1 cellular context compared by ENCODE assay signal in the genomic region with DNA sequence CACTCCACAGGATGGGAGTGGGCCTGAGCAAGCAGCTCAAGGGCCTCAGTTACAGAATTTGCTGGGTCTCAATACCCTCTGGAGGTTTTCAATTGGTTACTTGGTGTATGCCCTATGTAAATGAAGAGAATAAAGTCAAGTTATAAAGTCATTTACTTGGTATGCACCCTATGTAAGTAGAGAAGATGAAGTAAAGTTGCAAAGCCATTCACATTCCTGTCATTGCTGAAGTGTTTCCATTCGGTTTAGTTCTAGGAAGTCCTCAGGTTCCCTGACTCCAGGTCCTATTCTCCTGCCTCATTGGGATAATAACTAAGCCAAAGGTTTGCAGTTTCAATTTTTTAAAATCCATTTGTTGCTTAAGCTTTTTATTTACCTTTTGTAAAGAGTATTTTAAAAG.
TF ChIP-seq lines count a peak whose summit lies in the region.

No MANE protein-coding gene starts in this region.

TF ChIP-seq in SK-N-SH, 30 proteins besides CTCF, POLR2A, EP300 and RAD21 (continued from another document):
- TF ChIP-seq, protein P1, sequence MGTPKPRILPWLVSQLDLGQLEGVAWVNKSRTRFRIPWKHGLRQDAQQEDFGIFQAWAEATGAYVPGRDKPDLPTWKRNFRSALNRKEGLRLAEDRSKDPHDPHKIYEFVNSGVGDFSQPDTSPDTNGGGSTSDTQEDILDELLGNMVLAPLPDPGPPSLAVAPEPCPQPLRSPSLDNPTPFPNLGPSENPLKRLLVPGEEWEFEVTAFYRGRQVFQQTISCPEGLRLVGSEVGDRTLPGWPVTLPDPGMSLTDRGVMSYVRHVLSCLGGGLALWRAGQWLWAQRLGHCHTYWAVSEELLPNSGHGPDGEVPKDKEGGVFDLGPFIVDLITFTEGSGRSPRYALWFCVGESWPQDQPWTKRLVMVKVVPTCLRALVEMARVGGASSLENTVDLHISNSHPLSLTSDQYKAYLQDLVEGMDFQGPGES (IDR thresholded peaks at IDR 0.05; ENCODE audit: low read depth, low read length) = no peak
- TF ChIP-seq TEAD4 (IDR thresholded peaks at IDR 0.05; ENCODE audit: borderline replicate concordance, insufficient read depth) (no peak), MXI1 (IDR thresholded peaks at IDR 0.05; ENCODE audit: low read depth, low read length) (no peak), SMC3 (IDR thresholded peaks at IDR 0.05; ENCODE audit: low read depth, low read length) (no peak), TAF1 (IDR thresholded peaks at IDR 0.05; ENCODE audit: borderline replicate concordance, low read depth, low read length) (no peak)
- TF ChIP-seq, protein P2, sequence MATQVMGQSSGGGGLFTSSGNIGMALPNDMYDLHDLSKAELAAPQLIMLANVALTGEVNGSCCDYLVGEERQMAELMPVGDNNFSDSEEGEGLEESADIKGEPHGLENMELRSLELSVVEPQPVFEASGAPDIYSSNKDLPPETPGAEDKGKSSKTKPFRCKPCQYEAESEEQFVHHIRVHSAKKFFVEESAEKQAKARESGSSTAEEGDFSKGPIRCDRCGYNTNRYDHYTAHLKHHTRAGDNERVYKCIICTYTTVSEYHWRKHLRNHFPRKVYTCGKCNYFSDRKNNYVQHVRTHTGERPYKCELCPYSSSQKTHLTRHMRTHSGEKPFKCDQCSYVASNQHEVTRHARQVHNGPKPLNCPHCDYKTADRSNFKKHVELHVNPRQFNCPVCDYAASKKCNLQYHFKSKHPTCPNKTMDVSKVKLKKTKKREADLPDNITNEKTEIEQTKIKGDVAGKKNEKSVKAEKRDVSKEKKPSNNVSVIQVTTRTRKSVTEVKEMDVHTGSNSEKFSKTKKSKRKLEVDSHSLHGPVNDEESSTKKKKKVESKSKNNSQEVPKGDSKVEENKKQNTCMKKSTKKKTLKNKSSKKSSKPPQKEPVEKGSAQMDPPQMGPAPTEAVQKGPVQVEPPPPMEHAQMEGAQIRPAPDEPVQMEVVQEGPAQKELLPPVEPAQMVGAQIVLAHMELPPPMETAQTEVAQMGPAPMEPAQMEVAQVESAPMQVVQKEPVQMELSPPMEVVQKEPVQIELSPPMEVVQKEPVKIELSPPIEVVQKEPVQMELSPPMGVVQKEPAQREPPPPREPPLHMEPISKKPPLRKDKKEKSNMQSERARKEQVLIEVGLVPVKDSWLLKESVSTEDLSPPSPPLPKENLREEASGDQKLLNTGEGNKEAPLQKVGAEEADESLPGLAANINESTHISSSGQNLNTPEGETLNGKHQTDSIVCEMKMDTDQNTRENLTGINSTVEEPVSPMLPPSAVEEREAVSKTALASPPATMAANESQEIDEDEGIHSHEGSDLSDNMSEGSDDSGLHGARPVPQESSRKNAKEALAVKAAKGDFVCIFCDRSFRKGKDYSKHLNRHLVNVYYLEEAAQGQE (IDR thresholded peaks at IDR 0.05; ENCODE audit: low read depth, low read length) = no peak
- TF ChIP-seq, protein P3, sequence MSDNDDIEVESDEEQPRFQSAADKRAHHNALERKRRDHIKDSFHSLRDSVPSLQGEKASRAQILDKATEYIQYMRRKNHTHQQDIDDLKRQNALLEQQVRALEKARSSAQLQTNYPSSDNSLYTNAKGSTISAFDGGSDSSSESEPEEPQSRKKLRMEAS (IDR thresholded peaks at IDR 0.05; ENCODE audit: low read depth) = no peak
- TF ChIP-seq, protein P4, sequence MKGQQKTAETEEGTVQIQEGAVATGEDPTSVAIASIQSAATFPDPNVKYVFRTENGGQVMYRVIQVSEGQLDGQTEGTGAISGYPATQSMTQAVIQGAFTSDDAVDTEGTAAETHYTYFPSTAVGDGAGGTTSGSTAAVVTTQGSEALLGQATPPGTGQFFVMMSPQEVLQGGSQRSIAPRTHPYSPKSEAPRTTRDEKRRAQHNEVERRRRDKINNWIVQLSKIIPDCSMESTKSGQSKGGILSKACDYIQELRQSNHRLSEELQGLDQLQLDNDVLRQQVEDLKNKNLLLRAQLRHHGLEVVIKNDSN (IDR thresholded peaks at IDR 0.05; ENCODE audit: borderline replicate concordance, low read depth) = no peak
- TF ChIP-seq, protein P5, sequence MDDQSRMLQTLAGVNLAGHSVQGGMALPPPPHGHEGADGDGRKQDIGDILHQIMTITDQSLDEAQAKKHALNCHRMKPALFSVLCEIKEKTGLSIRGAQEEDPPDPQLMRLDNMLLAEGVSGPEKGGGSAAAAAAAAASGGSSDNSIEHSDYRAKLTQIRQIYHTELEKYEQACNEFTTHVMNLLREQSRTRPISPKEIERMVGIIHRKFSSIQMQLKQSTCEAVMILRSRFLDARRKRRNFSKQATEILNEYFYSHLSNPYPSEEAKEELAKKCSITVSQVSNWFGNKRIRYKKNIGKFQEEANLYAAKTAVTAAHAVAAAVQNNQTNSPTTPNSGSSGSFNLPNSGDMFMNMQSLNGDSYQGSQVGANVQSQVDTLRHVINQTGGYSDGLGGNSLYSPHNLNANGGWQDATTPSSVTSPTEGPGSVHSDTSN (IDR thresholded peaks at IDR 0.05) = no peak
